ENCODE assay signal across 11 cellular contexts in genomic region chr19:5271145-5271544, GRCh38.
DNase-seq lines count a peak whose midpoint lies in the region; ATAC-seq and TF ChIP-seq lines count a peak whose summit lies in the region.
"Had no signal": no experiment of that assay in that cellular context is flagged by ENCODE, and none has a peak within 500 bp of the region (broad histone marks: within the 10 kb centered on the region; RNA-seq: fewer than 3 reads in every experiment).

No MANE protein-coding gene starts in this region.

- intact Hi-C loops in transverse colon (cut with DNase I; ENCODE audit: low total_unique reads): no loop called here

- in situ Hi-C loops in GM13976 (cut with MboI; ENCODE audit: low sequenced_read_pairs, unreplicated experiment) (no loop called here), SK-MEL-5 (cut with HindIII; ENCODE audit: low pct_unique_long_range_greater_than_20kb, low sequenced_read_pairs) (no loop called here), transverse colon (cut with MboI; ENCODE audit: low pct_ligation_motif_present in 1 of 4, low pct_unique_long_range_greater_than_20kb in 1 of 4, low sequenced_read_pairs in 3 of 4) (no loop called here)

- TF ChIP-seq CTCF in AG04450 (IDR thresholded peaks at IDR 0.05; ENCODE audit: low read depth, low read length) (peak; percentile 28; the same call in 1 of the 2 replicates), GM13976 (IDR thresholded peaks at IDR 0.05; ENCODE audit: borderline replicate concordance, control extremely low read depth, extremely low read depth, insufficient read depth, missing control alignments) (no peak), foreskin keratinocyte (conservative IDR thresholded peaks at IDR 0.05) (peak; percentile 47), transverse colon (IDR thresholded peaks at IDR 0.05) (peak in 1 of 5 experiments; percentile 11)

- TF ChIP-seq POLR2A in transverse colon (IDR thresholded peaks at IDR 0.05): no peak

- POLR2A ChIA-PET in AG04450 (lab: Yijun Ruan, JAX): interaction anchor here (0.7 kb wide), 1 partner anchor 112 kb away, joined by 5 read pairs; no protein-coding TSS in a partner anchor

- 61 to 69% methylated on average over 4 to 10 of the region's 10 CpGs for WGBS in transverse colon (ENCODE audit: low coverage in 1 of 2), 2 donors

- H3K9me3 ChIP-seq in AG04450 (ENCODE audit: control insufficient read depth, insufficient read depth, low read length) (no peaks in the 10 kb centered on the region; the same call in 1 of the 2 replicates), transverse colon (no peaks in the 10 kb centered on the region)
- H3K9me3 ChIP-seq: psoas muscle had no signal

- TF ChIP-seq EP300 in transverse colon (IDR thresholded peaks at IDR 0.05; ENCODE audit: low read depth): no peak

- H3K27me3 ChIP-seq in AG04450 (ENCODE audit: control insufficient read depth, insufficient read depth, low read length) (no peaks in the 10 kb centered on the region), foreskin keratinocyte (no peaks in the 10 kb centered on the region), transverse colon (no peaks in the 10 kb centered on the region)

- H3K4me1 ChIP-seq in foreskin keratinocyte (no peaks in the 10 kb centered on the region), transverse colon (no peaks in the 10 kb centered on the region)
- H3K4me1 ChIP-seq: psoas muscle had no signal

- H3K4me3 ChIP-seq in AG04450 (ENCODE audit: low read depth, low read length) (no peak overlapping the region), transverse colon (no peak overlapping the region)
- H3K4me3 ChIP-seq: psoas muscle had no signal

- H3K27ac ChIP-seq in AG04450 (ENCODE audit: low read depth, low read length) (no peak overlapping the region), foreskin keratinocyte (no peak overlapping the region), transverse colon (no peak overlapping the region)
- H3K27ac ChIP-seq: psoas muscle had no signal

- ATAC-seq in foreskin keratinocyte (no peak), HG03521 (IDR thresholded peaks at IDR 0.05; ENCODE audit: unreplicated experiment) (no peak), GM21723 (IDR thresholded peaks at IDR 0.05; ENCODE audit: unreplicated experiment) (no peak)
- ATAC-seq: psoas muscle had no signal

- CTCF ChIA-PET in AG04450 (lab: Charles Lee): no interaction called here

- no peak for DNase-seq in AG04450 (ENCODE audit: low read depth, low spot score)
- DNase-seq in GM13976 (ENCODE audit: low spot score): peak; percentile 58
- DNase-seq in SK-MEL-5 (ENCODE audit: low read depth, low spot score): peak; percentile 25
- DNase-seq in foreskin keratinocyte: no peak
- no peak for DNase-seq in NCI-H510A (lab: John Stamatoyannopoulos, UW)
- DNase-seq in transverse colon: no peak
- DNase-seq: activated CD4-positive, alpha-beta T cell treated with anti-CD3 and anti-CD28 coated beads, Interleukin-2, amount 50 U/mL, for 4 hours; NCI-H69 had no signal

- H3K36me3 ChIP-seq in transverse colon: no peaks in the 10 kb centered on the region

Comparison
In these comparisons a context has a peak if more than half of its experiments do, and no peak if none do; other contexts are left out.
1. DNase-seq: peak in GM13976 (single experiment) and SK-MEL-5 (single experiment); none in AG04450 (single experiment), foreskin keratinocyte (0 of 2), NCI-H510A (single experiment) and transverse colon (single experiment).